Comparison of ENCODE assay signal across 14 cellular contexts in genomic region chr16:3075546-3075937, GRCh38. TPM values are rescaled to one million over a fixed set of nuclear protein-coding genes. Genes with fewer than 3 reads are reported as not detected.
DNase-seq lines count a peak whose midpoint lies in the region; ATAC-seq and TF ChIP-seq lines count a peak whose summit lies in the region.
"Not testable (repeated sequence)": the region's sequence is repeated elsewhere in the genome, so short reads cannot be mapped to it uniquely, and the experiment has no call there.
"Had no signal": no experiment of that assay in that cellular context is flagged by ENCODE, and none has a peak within 500 bp of the region (broad histone marks: within the 10 kb centered on the region; RNA-seq: fewer than 3 reads in every experiment).

No MANE protein-coding gene starts in this region.

- not testable (repeated sequence) for H3K9me3 Mint-ChIP-seq in WTC11; activated T-helper 17 cell treated with anti-CD3 and anti-CD28 coated beads, Interleukin-2, amount 50 U/mL, for 72 hours; effector memory CD8-positive, alpha-beta T cell

- not testable (repeated sequence) for H3K27ac Mint-ChIP-seq in WTC11
- peak overlapping the region; percentile 95 for H3K27ac Mint-ChIP-seq in activated T-helper 17 cell treated with anti-CD3 and anti-CD28 coated beads, Interleukin-2, amount 50 U/mL, for 72 hours
- peak overlapping the region; percentile 93 to 99 for H3K27ac Mint-ChIP-seq in effector memory CD8-positive, alpha-beta T cell

- TF ChIP-seq CTCF in WTC11 (IDR thresholded peaks at IDR 0.05): not testable (repeated sequence)

- peak overlapping the region; percentile 99 for H3K27ac ChIP-seq in KOPT-K1 (ENCODE audit: low read depth, low read length, poor library complexity, severe bottlenecking)
- H3K27ac ChIP-seq in aorta (ENCODE audit: low read depth in 1 of 2, low read length in 2 of 2): not testable (repeated sequence)

- not testable (repeated sequence) for H3K27me3 ChIP-seq in aorta (ENCODE audit: control insufficient read depth in 1 of 2, insufficient read depth in 2 of 2, low read length in 1 of 2)

- H3K36me3 Mint-ChIP-seq in WTC11: not testable (repeated sequence)
- peaks cover 81% of the 10 kb centered on the region for H3K36me3 Mint-ChIP-seq in activated T-helper 17 cell treated with anti-CD3 and anti-CD28 coated beads, Interleukin-2, amount 50 U/mL, for 72 hours (ENCODE audit: low read depth)
- H3K36me3 Mint-ChIP-seq in effector memory CD8-positive, alpha-beta T cell (ENCODE audit: insufficient read depth): peaks cover 38% of the 10 kb centered on the region

- H3K4me1 ChIP-seq in aorta (ENCODE audit: control insufficient read depth in 1 of 2, insufficient read depth in 2 of 2, low read length in 2 of 2): not testable (repeated sequence)

- intact Hi-C loops in sciatic nerve (cut with DNase I); aorta (cut with DNase I): not testable (repeated sequence)

- peaks cover 12% of the 10 kb centered on the region for H3K27me3 Mint-ChIP-seq in WTC11 (ENCODE audit: low read depth)
- not testable (repeated sequence) for H3K27me3 Mint-ChIP-seq in activated T-helper 17 cell treated with anti-CD3 and anti-CD28 coated beads, Interleukin-2, amount 50 U/mL, for 72 hours; effector memory CD8-positive, alpha-beta T cell

- H3K36me3 ChIP-seq in KOPT-K1 (ENCODE audit: insufficient read depth, low read length); aorta (ENCODE audit: control insufficient read depth in 1 of 2, insufficient read depth in 2 of 2, low read length in 1 of 2): not testable (repeated sequence)

- peaks cover 54% of the 10 kb centered on the region for H3K4me1 Mint-ChIP-seq in WTC11
- H3K4me1 Mint-ChIP-seq in activated T-helper 17 cell treated with anti-CD3 and anti-CD28 coated beads, Interleukin-2, amount 50 U/mL, for 72 hours: peaks cover 51% of the 10 kb centered on the region
- peaks cover 76 to 81% of the 10 kb centered on the region in 2 donors for H3K4me1 Mint-ChIP-seq in effector memory CD8-positive, alpha-beta T cell (ENCODE audit: low read depth in 2 of 2)

- not testable (repeated sequence) for H3K4me3 ChIP-seq in aorta (ENCODE audit: low read length in 2 of 2)

- POLR2A ChIA-PET in WTC11 (lab: Charles Lee): interaction anchor here (1.5 kb wide), 1 partner anchor 17 kb away, joined by 5 read pairs; no protein-coding TSS in a partner anchor

- 20 to 23% methylated on average over 9 of the region's 9 CpGs for WGBS in aorta, 2 donors

- peak; percentile 3 for DNase-seq in GM03348 (ENCODE audit: low spot score)
- DNase-seq in WTC11 (ENCODE audit: low spot score); effector memory CD8-positive, alpha-beta T cell; left lobe of liver (ENCODE audit: low spot score); sciatic nerve (ENCODE audit: low spot score); aorta: not testable (repeated sequence)

- not testable (repeated sequence) for H3K4me3 Mint-ChIP-seq in WTC11
- H3K4me3 Mint-ChIP-seq in activated T-helper 17 cell treated with anti-CD3 and anti-CD28 coated beads, Interleukin-2, amount 50 U/mL, for 72 hours: peak overlapping the region; percentile 76
- peak overlapping the region; percentile 80 to 94 for H3K4me3 Mint-ChIP-seq in effector memory CD8-positive, alpha-beta T cell

- peak; percentile 35 for ATAC-seq in WTC11
- ATAC-seq in activated T-helper 17 cell treated with anti-CD3 and anti-CD28 coated beads, Interleukin-2, amount 50 U/mL, for 72 hours (replicated peaks): peak; percentile 14
- peak; percentile 9 for ATAC-seq in effector memory CD8-positive, alpha-beta T cell (replicated peaks)
- peak; percentile 47 for ATAC-seq in left lobe of liver
- ATAC-seq in sciatic nerve: peak; percentile 13
- peak; percentile 33 for ATAC-seq in aorta (ENCODE audit: low FRiP score)

- H3K9me3 ChIP-seq in KOPT-K1 (ENCODE audit: insufficient read depth, low read length, poor library complexity, severe bottlenecking); aorta (ENCODE audit: control insufficient read depth, low read length): not testable (repeated sequence)

- CTCF ChIA-PET in WTC11 (lab: Charles Lee): interaction anchor here (1.1 to 6.5 kb wide), 6 partner anchors 12 to 75 kb away, joined by 4 to 59 read pairs (median 11); no protein-coding TSS in a partner anchor

RNA-seq across cellular contexts. Expression of gene IL32, which starts 10.1 kb away (rescaled TPM):
- total RNA-seq in WTC11 (2021) (3.5 to 4.7 TPM (median 3.6 TPM) in 3 replicates), left lobe of liver (172 TPM), sciatic nerve (32.6 TPM), aorta (10 to 100 TPM; 30.2 to 71.6 TPM)
- total RNA-seq in activated T-helper 17 cell treated with anti-CD3 and anti-CD28 coated beads, Interleukin-2, amount 50 U/mL, for 72 hours: 1,000 to 10,000 TPM; 3,603 to 3,666 TPM
- 100 to 1,000 TPM in 1 of 2 donors, 10 to 100 TPM in 1; 18.2 to 137 TPM for polyA plus RNA-seq in aorta
- total RNA-seq: neural crest cell had no signal

RNA-seq across cellular contexts. Expression of gene ZSCAN10, which starts 23.6 kb away (rescaled TPM):
- 263 to 286 TPM (median 271 TPM) in 3 replicates for total RNA-seq in WTC11 (2021)
- total RNA-seq in activated T-helper 17 cell treated with anti-CD3 and anti-CD28 coated beads, Interleukin-2, amount 50 U/mL, for 72 hours: under 1 TPM; 0.34 to 0.45 TPM
- 0.10 TPM for total RNA-seq in left lobe of liver
- total RNA-seq in sciatic nerve: not detected
- total RNA-seq in aorta: not detected
- polyA plus RNA-seq in aorta: not detected
- total RNA-seq: fibroblast of villous mesenchyme, hepatocyte, neural crest cell, thyroid gland had no signal
- polyA plus RNA-seq: hepatocyte had no signal

RNA-seq across cellular contexts. Expression of gene MMP25, which starts 29.2 kb away (rescaled TPM):
- total RNA-seq in WTC11 (2021): 41.2 to 49.0 TPM (median 43.3 TPM) in 3 replicates
- 1 to 10 TPM; 5.9 to 7.1 TPM for total RNA-seq in activated T-helper 17 cell treated with anti-CD3 and anti-CD28 coated beads, Interleukin-2, amount 50 U/mL, for 72 hours
- 0.96 TPM for total RNA-seq in left lobe of liver
- 9.1 TPM for total RNA-seq in sciatic nerve
- total RNA-seq in aorta: 10 to 100 TPM in 1 of 2 donors, 1 to 10 TPM in 1; 3.2 to 11.4 TPM
- under 1 TPM; 0.36 to 0.75 TPM for polyA plus RNA-seq in aorta
- total RNA-seq: hepatocyte had no signal

RNA-seq across cellular contexts. Expression of gene ZNF205, which starts 36.8 kb away (rescaled TPM):
- total RNA-seq in WTC11 (2021): 17.7 to 22.7 TPM (median 21.3 TPM) in 3 replicates
- not detected for total RNA-seq in activated T-helper 17 cell treated with anti-CD3 and anti-CD28 coated beads, Interleukin-2, amount 50 U/mL, for 72 hours
- 7.0 TPM for total RNA-seq in left lobe of liver
- 12.3 TPM for total RNA-seq in sciatic nerve
- total RNA-seq in aorta: 10 to 100 TPM in 1 of 2 donors, 1 to 10 TPM in 1; 7.1 to 10.0 TPM
- 10 to 100 TPM in 1 of 2 donors, 1 to 10 TPM in 1; 8.9 to 36.6 TPM for polyA plus RNA-seq in aorta

RNA-seq across cellular contexts. Expression of gene BICDL2, which starts 38.8 kb away (rescaled TPM):
- total RNA-seq in WTC11 (2021): 27.3 to 28.5 TPM (median 28.2 TPM) in 3 replicates
- total RNA-seq in activated T-helper 17 cell treated with anti-CD3 and anti-CD28 coated beads, Interleukin-2, amount 50 U/mL, for 72 hours: 10 to 100 TPM in 1 of 2 donors, 1 to 10 TPM in 1; 1.1 to 12.1 TPM
- 0.58 TPM for total RNA-seq in left lobe of liver
- 0.22 TPM for total RNA-seq in sciatic nerve
- total RNA-seq in aorta: under 1 TPM; 0.10 to 0.18 TPM
- 1 to 10 TPM in 1 of 2 donors, under 1 TPM in 1; 0.05 to 3.6 TPM for polyA plus RNA-seq in aorta
- total RNA-seq: neural crest cell, psoas muscle had no signal
- polyA plus RNA-seq: SK-N-SH had no signal

Comparison
In these comparisons a context has a peak if more than half of its experiments do, and no peak if none do; other contexts are left out.
1. RNA of gene IL32, which starts 10.1 kb away (total RNA-seq): 3,603 to 3,666 TPM in activated T-helper 17 cell treated with anti-CD3 and anti-CD28 coated beads, Interleukin-2, amount 50 U/mL, for 72 hours; 172 TPM in left lobe of liver (single experiment), 30.2 to 71.6 TPM in aorta, 32.6 TPM in sciatic nerve (single experiment) and 3.5 to 4.7 TPM in WTC11; every median in the first group is over 10 times any median in the second.
2. RNA of gene ZSCAN10, which starts 23.6 kb away (total RNA-seq): 263 to 286 TPM in WTC11; 0.34 to 0.45 TPM in activated T-helper 17 cell treated with anti-CD3 and anti-CD28 coated beads, Interleukin-2, amount 50 U/mL, for 72 hours, 0.10 TPM in left lobe of liver (single experiment), not detected in sciatic nerve (single experiment) and not detected in aorta; every median in the first group is over 100 times any median in the second.
3. Peak in every context shown above with its lines, with median percentiles within 50 percentile points of each other: ATAC-seq.